In genomic region chr3:62445267-62445666, GRCh38 we compare ENCODE assay signal across 10 cellular contexts.
DNase-seq lines count a peak whose midpoint lies in the region; ATAC-seq and TF ChIP-seq lines count a peak whose summit lies in the region.
"Had no signal": no experiment of that assay in that cellular context is flagged by ENCODE, and none has a peak within 500 bp of the region (broad histone marks: within the 10 kb centered on the region; RNA-seq: fewer than 3 reads in every experiment).

No MANE protein-coding gene starts in this region.

- intact Hi-C loops in mucosa of descending colon (cut with DNase I, micrococcal nuclease) (no loop called here), colonic mucosa (cut with DNase I) (no loop called here)

- no peaks in the 10 kb centered on the region for H3K9me3 Mint-ChIP-seq in activated naive CD4-positive, alpha-beta T cell treated with anti-CD3 and anti-CD28 coated beads, Interleukin-2, amount 10 ng/mL, durations not matched to agents 7 days and 5 days
- H3K9me3 Mint-ChIP-seq: nephron had no signal

- peaks cover 29% of the 10 kb centered on the region for H3K4me1 Mint-ChIP-seq in activated naive CD4-positive, alpha-beta T cell treated with anti-CD3 and anti-CD28 coated beads, Interleukin-2, amount 10 ng/mL, durations not matched to agents 7 days and 5 days
- H3K4me1 Mint-ChIP-seq: nephron had no signal

- H3K36me3 Mint-ChIP-seq in activated naive CD4-positive, alpha-beta T cell treated with anti-CD3 and anti-CD28 coated beads, Interleukin-2, amount 10 ng/mL, durations not matched to agents 7 days and 5 days: peaks cover 4% of the 10 kb centered on the region

- H3K27ac Mint-ChIP-seq in activated naive CD4-positive, alpha-beta T cell treated with anti-CD3 and anti-CD28 coated beads, Interleukin-2, amount 10 ng/mL, durations not matched to agents 7 days and 5 days: peak overlapping the region; percentile 80
- H3K27ac Mint-ChIP-seq: nephron had no signal

- CTCF ChIA-PET in activated naive CD4-positive, alpha-beta T cell treated with anti-CD3 and anti-CD28 coated beads, Interleukin-2, amount 10 ng/mL, durations not matched to agents 7 days and 5 days (lab: Charles Lee): no interaction called here

- no peaks in the 10 kb centered on the region for H3K9me3 ChIP-seq in mucosa of descending colon
- no peaks in the 10 kb centered on the region for H3K9me3 ChIP-seq in colonic mucosa

- no peaks in the 10 kb centered on the region for H3K27me3 ChIP-seq in colonic mucosa

- no peak for ATAC-seq in mucosa of descending colon

- TF ChIP-seq CTCF in foreskin fibroblast (IDR thresholded peaks at IDR 0.05; ENCODE audit: low read depth, low read length) (no peak), mucosa of descending colon (IDR thresholded peaks at IDR 0.05) (no peak), colonic mucosa (IDR thresholded peaks at IDR 0.05) (no peak)

- no peak overlapping the region for H3K9ac ChIP-seq in colonic mucosa (ENCODE audit: low read depth in 2 of 2, low read length in 2 of 2)

- H3K36me3 ChIP-seq in mucosa of descending colon (ENCODE audit: low read depth) (no peaks in the 10 kb centered on the region), colonic mucosa (no peaks in the 10 kb centered on the region)

- no peaks in the 10 kb centered on the region for H3K27me3 Mint-ChIP-seq in activated naive CD4-positive, alpha-beta T cell treated with anti-CD3 and anti-CD28 coated beads, Interleukin-2, amount 10 ng/mL, durations not matched to agents 7 days and 5 days

- no peak for DNase-seq in activated naive CD4-positive, alpha-beta T cell treated with anti-CD3 and anti-CD28 coated beads, Interleukin-2, amount 10 ng/mL, durations not matched to agents 7 days and 5 days
- no peak for DNase-seq in activated naive CD4-positive, alpha-beta T cell treated with anti-CD3 and anti-CD28 coated beads, Interleukin-2, amount 50 U/mL, for 16 hours
- peak; percentile 55 for DNase-seq in SW480 (ENCODE audit: low spot score)
- DNase-seq in foreskin fibroblast: peak in 1 of 2 donors; percentile 38
- DNase-seq in mucosa of descending colon: no peak
- no peak for DNase-seq in HK-2 (ENCODE audit: unreplicated experiment)
- DNase-seq in colonic mucosa: no peak
- DNase-seq in KG1 (lab: John Stamatoyannopoulos, UW): no peak
- DNase-seq: substantia nigra had no signal

- H3K4me3 ChIP-seq in foreskin fibroblast (ENCODE audit: low read depth in 1 of 2, low read length in 2 of 2) (peak overlapping the region; percentile 28 to 32), mucosa of descending colon (no peak overlapping the region), colonic mucosa (no peak overlapping the region)

- H3K4me1 ChIP-seq in mucosa of descending colon (ENCODE audit: low read depth): no peaks in the 10 kb centered on the region
- H3K4me1 ChIP-seq in colonic mucosa: no peaks in the 10 kb centered on the region

- no peak overlapping the region for H3K27ac ChIP-seq in colonic mucosa

- H3K4me3 Mint-ChIP-seq in activated naive CD4-positive, alpha-beta T cell treated with anti-CD3 and anti-CD28 coated beads, Interleukin-2, amount 10 ng/mL, durations not matched to agents 7 days and 5 days: peak overlapping the region; percentile 21
- H3K4me3 Mint-ChIP-seq: nephron had no signal

Comparison
In these comparisons a context has a peak if more than half of its experiments do, and no peak if none do; other contexts are left out.
1. H3K4me3 ChIP-seq: peak in foreskin fibroblast (2 of 2); none in mucosa of descending colon (single experiment) and colonic mucosa (single experiment).